In the genomic region with DNA sequence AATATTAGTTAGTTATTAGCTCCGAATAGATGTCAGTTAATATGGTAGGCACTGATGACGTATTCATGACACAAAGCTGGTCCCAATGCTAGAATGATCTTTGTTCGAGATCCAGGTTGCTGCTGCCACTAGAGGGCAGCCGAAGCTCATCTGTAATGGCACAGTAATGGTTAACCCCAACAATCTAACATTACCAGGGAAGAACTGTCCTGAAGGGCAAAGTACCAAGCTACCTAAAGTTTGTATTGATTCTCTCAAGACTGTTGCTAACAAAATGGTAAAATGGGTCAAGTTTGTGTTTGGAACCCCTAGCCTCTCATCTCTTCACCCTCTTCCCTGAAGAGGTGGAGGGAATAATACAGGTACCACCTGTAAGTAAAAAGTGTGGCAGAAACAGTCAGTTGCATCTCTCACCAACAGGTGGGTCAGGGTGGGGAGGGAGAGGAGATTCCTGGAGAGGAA, we compare ENCODE assay signal across 1 cellular context.
TF ChIP-seq lines count a peak whose summit lies in the region.

No MANE protein-coding gene starts in this region.

TF ChIP-seq in HepG2, 621 proteins besides CTCF, POLR2A, EP300 and RAD21:
- TF ChIP-seq STAG1 (CRISPR knock-in tag; IDR thresholded peaks at IDR 0.05) (peak; percentile 43), ZNF652 (CRISPR knock-in tag; IDR thresholded peaks at IDR 0.05; ENCODE audit: borderline replicate concordance, low read depth) (peak; percentile 90)
